In the genomic region with DNA sequence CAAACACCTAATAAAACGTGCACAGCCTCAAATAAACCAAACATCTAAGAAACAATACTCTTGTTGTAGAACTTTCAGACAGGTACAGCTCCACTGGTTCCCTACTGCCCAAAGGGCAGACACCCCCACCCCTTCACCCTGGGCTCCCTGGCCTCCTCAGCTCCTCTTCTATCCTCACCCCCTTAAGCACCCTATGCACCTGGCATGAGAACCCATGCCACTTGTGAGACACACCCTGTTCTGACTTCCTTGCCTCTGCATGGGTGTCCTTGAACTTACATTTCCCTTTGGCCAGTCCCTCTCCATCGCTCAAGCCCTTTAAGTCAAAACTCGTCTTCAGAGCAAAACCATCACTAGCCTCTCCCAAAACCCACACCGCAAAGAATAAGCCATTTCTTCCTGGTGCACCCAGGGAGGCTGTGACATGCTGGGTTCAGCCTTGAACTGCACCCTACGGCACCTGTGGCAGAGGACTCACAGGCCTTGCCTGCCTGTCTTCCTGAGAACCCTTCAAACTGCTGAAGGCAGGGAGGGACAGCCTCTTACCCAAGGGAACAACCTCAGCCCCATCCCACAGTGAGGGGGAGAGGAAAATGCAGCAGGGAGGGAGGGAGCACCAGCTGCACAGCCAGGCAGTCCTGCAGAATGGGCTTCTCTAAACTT, we compare ENCODE assay signal across 20 cellular contexts.
"Had no signal": no experiment of that assay in that cellular context is flagged by ENCODE, and none has a peak within 500 bp of the region (broad histone marks: within the 10 kb centered on the region; RNA-seq: fewer than 3 reads in every experiment).

No MANE protein-coding gene starts in this region.

- H3K27ac ChIP-seq: coronary artery, pancreas, right lobe of liver, thoracic aorta, transverse colon had no signal

- H3K4me3 ChIP-seq: coronary artery, lung, mucosa of descending colon, pancreas, right lobe of liver, thoracic aorta, transverse colon had no signal

- ATAC-seq: mucosa of descending colon; pancreas; stimulated activated naive B cell treated with anti-CD40 and anti-IgM and Interleukin-4, amounts not matched to agents 10 μg/mL and 1 μg/mL and 100 μg/mL, for 72 hours had no signal

- H3K9me3 ChIP-seq: mucosa of descending colon, pancreas, right lobe of liver, thoracic aorta, transverse colon had no signal

- H3K4me1 ChIP-seq: pancreas, right lobe of liver had no signal

- H3K36me3 ChIP-seq: pancreas, right lobe of liver, thoracic aorta, transverse colon had no signal

- DNase-seq: dermis blood vessel endothelial cell; effector memory CD4-positive, alpha-beta T cell; erythroblast; hypothalamus; immature natural killer cell; kidney glomerular epithelial cell; mucosa of descending colon; naive B cell; occipital lobe; pancreas; retina; small intestine; stimulated activated CD4-positive, alpha-beta T cell treated with anti-CD3 and anti-CD28 coated beads, Interleukin-15, amount 100 ng/mL, for 24 hours; stimulated activated CD4-positive, alpha-beta T cell treated with anti-CD3 and anti-CD28 coated beads, Interleukin-2, amount 100 ng/mL, for 48 hours; stimulated activated naive B cell treated with anti-CD40 and anti-IgM and Interleukin-4, amounts not matched to agents 10 μg/mL and 1 μg/mL and 100 μg/mL, for 72 hours; transverse colon had no signal

- H3K27me3 ChIP-seq: pancreas, right lobe of liver, transverse colon had no signal
